ENCODE assay signal across 16 cellular contexts in genomic region chrX:19599253-19599652, GRCh38.
A peak's percentile ranks its signal among the peaks of the same experiment; 100 is the strongest.
DNase-seq lines count a peak whose midpoint lies in the region; ATAC-seq and TF ChIP-seq lines count a peak whose summit lies in the region.
"Had no signal": no experiment of that assay in that cellular context is flagged by ENCODE, and none has a peak within 500 bp of the region (broad histone marks: within the 10 kb centered on the region; RNA-seq: fewer than 3 reads in every experiment).

No MANE protein-coding gene starts in this region.

- TF ChIP-seq CTCF in CD4-positive, alpha-beta T cell (IDR thresholded peaks at IDR 0.05) = no peak

- CTCF ChIA-PET in activated CD4-positive, alpha-beta T cell treated with anti-CD3 and anti-CD28 coated beads for 36 hours (lab: Charles Lee) = no interaction called here
- CTCF ChIA-PET in CD4-positive, alpha-beta T cell (lab: Charles Lee) = no interaction called here

- no peaks in the 10 kb centered on the region for H3K9me3 ChIP-seq in CD4-positive, alpha-beta T cell (ENCODE audit: control insufficient read depth, low read length)
- H3K9me3 ChIP-seq in T-helper 17 cell (ENCODE audit: control insufficient read depth, low read length, poor library complexity, severe bottlenecking) = no peaks in the 10 kb centered on the region

- H3K9me3 Mint-ChIP-seq in activated CD4-positive, alpha-beta T cell treated with anti-CD3 and anti-CD28 coated beads for 36 hours (ENCODE audit: low read depth) = no peaks in the 10 kb centered on the region
- no peaks in the 10 kb centered on the region for H3K9me3 Mint-ChIP-seq in CD4-positive, alpha-beta T cell
- no peaks in the 10 kb centered on the region for H3K9me3 Mint-ChIP-seq in memory B cell

- peak overlapping the region; percentile 29 for H3K27ac ChIP-seq in CD4-positive, alpha-beta T cell (ENCODE audit: low read depth, low read length)

- H3K27ac Mint-ChIP-seq in activated CD4-positive, alpha-beta T cell treated with anti-CD3 and anti-CD28 coated beads for 36 hours = peak overlapping the region; percentile 77
- no peak overlapping the region for H3K27ac Mint-ChIP-seq in CD4-positive, alpha-beta T cell
- H3K27ac Mint-ChIP-seq in T-helper 17 cell (peak overlapping the region; percentile 77), memory B cell (peak overlapping the region; percentile 15)

- DNase-seq in activated CD4-positive, alpha-beta T cell treated with anti-CD3 and anti-CD28 coated beads for 36 hours = no peak
- DNase-seq in activated CD4-positive, alpha-beta T cell treated with anti-CD3 and anti-CD28 coated beads for 4 hours = no peak
- no peak for DNase-seq in CD4-positive, alpha-beta T cell
- DNase-seq in T-helper 17 cell (no peak), memory B cell (ENCODE audit: low spot score in 2 of 2) (no peak), NCI-H2171 treated with DMSO at 0.1 percent for 48 hours (lab: John Stamatoyannopoulos, UW) (no peak), NCI-H446 (lab: John Stamatoyannopoulos, UW) (no peak), AG08396 (ENCODE audit: low spot score) (no peak)
- DNase-seq: C1 segment of cervical spinal cord, GOT3, Kasumi-1, NCI-H187 treated with DMSO at 0.1 percent for 48 hours, NCI-H2171, NCI-H510A treated with DMSO at 0.1 percent for 48 hours had no signal

- no peaks in the 10 kb centered on the region for H3K27me3 Mint-ChIP-seq in activated CD4-positive, alpha-beta T cell treated with anti-CD3 and anti-CD28 coated beads for 36 hours
- H3K27me3 Mint-ChIP-seq in CD4-positive, alpha-beta T cell = no peaks in the 10 kb centered on the region
- H3K27me3 Mint-ChIP-seq in T-helper 17 cell = no peaks in the 10 kb centered on the region
- H3K27me3 Mint-ChIP-seq in memory B cell = no peaks in the 10 kb centered on the region

- POLR2A ChIA-PET in activated CD4-positive, alpha-beta T cell treated with anti-CD3 and anti-CD28 coated beads for 36 hours (lab: Charles Lee) = no interaction called here
- POLR2A ChIA-PET in CD4-positive, alpha-beta T cell (lab: Charles Lee) = no interaction called here

- H3K4me3 Mint-ChIP-seq in activated CD4-positive, alpha-beta T cell treated with anti-CD3 and anti-CD28 coated beads for 36 hours = no peak overlapping the region
- H3K4me3 Mint-ChIP-seq in CD4-positive, alpha-beta T cell = no peak overlapping the region
- H3K4me3 Mint-ChIP-seq in T-helper 17 cell (no peak overlapping the region), memory B cell (no peak overlapping the region)

- no peak for ATAC-seq in activated CD4-positive, alpha-beta T cell treated with anti-CD3 and anti-CD28 coated beads for 36 hours
- ATAC-seq in CD4-positive, alpha-beta T cell (ENCODE audit: poor library complexity) = no peak
- ATAC-seq in T-helper 17 cell (no peak), memory B cell (ENCODE audit: low read depth) (no peak)
- ATAC-seq: Panc1, Right ventricle myocardium inferior had no signal

- peaks cover 34% of the 10 kb centered on the region for H3K4me1 Mint-ChIP-seq in activated CD4-positive, alpha-beta T cell treated with anti-CD3 and anti-CD28 coated beads for 36 hours
- peaks cover 32% of the 10 kb centered on the region for H3K4me1 Mint-ChIP-seq in CD4-positive, alpha-beta T cell (ENCODE audit: low read depth)
- H3K4me1 Mint-ChIP-seq in T-helper 17 cell = peaks cover 17% of the 10 kb centered on the region
- H3K4me1 Mint-ChIP-seq in memory B cell = peaks cover 5% of the 10 kb centered on the region

- intact Hi-C loops in activated CD4-positive, alpha-beta T cell treated with anti-CD3 and anti-CD28 coated beads for 36 hours (cut with DNase I, micrococcal nuclease) = no loop called here
- intact Hi-C loops in CD4-positive, alpha-beta T cell (cut with DNase I, micrococcal nuclease) = loop anchor here in 1 of 2 experiments (10.0 kb wide), 3 partner anchors 136 to 396 kb away; partner anchors contain the start of gene BCLAF3

- no peaks in the 10 kb centered on the region for H3K27me3 ChIP-seq in CD4-positive, alpha-beta T cell (ENCODE audit: control insufficient read depth, insufficient read depth, low read length)

- peaks cover 25% of the 10 kb centered on the region for H3K36me3 Mint-ChIP-seq in activated CD4-positive, alpha-beta T cell treated with anti-CD3 and anti-CD28 coated beads for 36 hours (ENCODE audit: low read depth)
- H3K36me3 Mint-ChIP-seq in CD4-positive, alpha-beta T cell (ENCODE audit: low read depth) = peaks cover 65% of the 10 kb centered on the region
- peaks cover 2% of the 10 kb centered on the region for H3K36me3 Mint-ChIP-seq in T-helper 17 cell (ENCODE audit: low read depth)
- H3K36me3 Mint-ChIP-seq in memory B cell = peaks cover 16% of the 10 kb centered on the region
